23 cellular contexts compared by ENCODE assay signal in the genomic region with DNA sequence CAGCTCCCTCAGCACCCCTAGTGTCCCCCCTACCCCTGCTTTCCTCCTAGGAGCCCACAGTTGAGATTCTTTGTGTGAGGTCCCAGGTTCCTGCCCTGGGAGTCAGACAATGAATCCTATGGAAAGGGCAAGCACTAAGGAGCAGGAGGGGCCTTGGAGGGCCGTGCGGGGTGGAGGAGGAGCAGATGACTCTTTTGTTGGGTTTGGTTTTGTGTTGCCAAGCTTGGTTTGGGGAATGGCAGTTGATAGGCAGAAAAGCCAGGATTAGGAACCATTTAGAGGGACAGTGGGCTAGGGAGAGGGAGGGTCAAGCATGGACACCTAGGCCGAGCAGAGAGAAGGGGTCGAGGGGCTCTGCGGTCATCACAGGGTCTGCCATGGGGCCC.
"Had no signal": no experiment of that assay in that cellular context is flagged by ENCODE, and none has a peak within 500 bp of the region (broad histone marks: within the 10 kb centered on the region; RNA-seq: fewer than 3 reads in every experiment).

No MANE protein-coding gene starts in this region.

- H3K4me2 ChIP-seq: smooth muscle cell had no signal

- H3K4me3 Mint-ChIP-seq: effector memory CD8-positive, alpha-beta T cell; naive thymus-derived CD8-positive, alpha-beta T cell; nephron progenitor cell; type B pancreatic cell had no signal

- DNase-seq: cerebellar nuclear complex; cortex of kidney; effector memory CD8-positive, alpha-beta T cell; gastrocnemius medialis; kidney; mesenchymal stem cell; midbrain; naive thymus-derived CD8-positive, alpha-beta T cell; nephron progenitor cell; stimulated activated CD4-positive, alpha-beta T cell treated with anti-CD3 and anti-CD28 coated beads, Interleukin-12 subunit alpha, Interleukin-12 subunit beta, amount 100 ng/mL, for 4 hours; stimulated activated CD4-positive, alpha-beta T cell treated with anti-CD3 and anti-CD28 coated beads, Interleukin-1b, Interleukin-23, amount 100 ng/mL, for 48 hours; stimulated activated CD4-positive, alpha-beta T cell treated with anti-CD3 and anti-CD28 coated beads, Interleukin-4, amount 100 ng/mL, for 1 hour; stimulated activated CD8-positive, alpha-beta memory T cell treated with anti-CD3 and anti-CD28 coated beads, Interleukin-4, amount 100 ng/mL, for 48 hours; stimulated activated naive CD4-positive, alpha-beta T cell treated with Interleukin-2 at 50 U/mL for 16 hours; substantia nigra; testis; tibial artery had no signal

- H3K27ac Mint-ChIP-seq: effector memory CD8-positive, alpha-beta T cell; naive thymus-derived CD8-positive, alpha-beta T cell; nephron progenitor cell; type B pancreatic cell had no signal

- H3K9me3 ChIP-seq: gastrocnemius medialis, neutrophil, prostate gland, testis, tibial artery had no signal

- H3K27me3 ChIP-seq: gastrocnemius medialis, neutrophil, right atrium auricular region, testis, tibial artery had no signal

- H3K4me1 Mint-ChIP-seq: naive thymus-derived CD8-positive, alpha-beta T cell had no signal

- H3K27me3 Mint-ChIP-seq: type B pancreatic cell had no signal

- H3K4me3 ChIP-seq: gastrocnemius medialis, prostate gland, right atrium auricular region, smooth muscle cell, testis, tibial artery had no signal

- H3K27ac ChIP-seq: gastrocnemius medialis, neutrophil, prostate gland, right atrium auricular region, testis, tibial artery had no signal

- H3K4me1 ChIP-seq: gastrocnemius medialis, prostate gland, right atrium auricular region, testis, tibial artery had no signal

- H3K36me3 ChIP-seq: gastrocnemius medialis, neutrophil, prostate gland, right atrium auricular region, tibial artery had no signal

- ATAC-seq: effector memory CD8-positive, alpha-beta T cell; gastrocnemius medialis; naive thymus-derived CD8-positive, alpha-beta T cell; sciatic nerve had no signal
